8 cellular contexts compared by ENCODE assay signal in the genomic region with DNA sequence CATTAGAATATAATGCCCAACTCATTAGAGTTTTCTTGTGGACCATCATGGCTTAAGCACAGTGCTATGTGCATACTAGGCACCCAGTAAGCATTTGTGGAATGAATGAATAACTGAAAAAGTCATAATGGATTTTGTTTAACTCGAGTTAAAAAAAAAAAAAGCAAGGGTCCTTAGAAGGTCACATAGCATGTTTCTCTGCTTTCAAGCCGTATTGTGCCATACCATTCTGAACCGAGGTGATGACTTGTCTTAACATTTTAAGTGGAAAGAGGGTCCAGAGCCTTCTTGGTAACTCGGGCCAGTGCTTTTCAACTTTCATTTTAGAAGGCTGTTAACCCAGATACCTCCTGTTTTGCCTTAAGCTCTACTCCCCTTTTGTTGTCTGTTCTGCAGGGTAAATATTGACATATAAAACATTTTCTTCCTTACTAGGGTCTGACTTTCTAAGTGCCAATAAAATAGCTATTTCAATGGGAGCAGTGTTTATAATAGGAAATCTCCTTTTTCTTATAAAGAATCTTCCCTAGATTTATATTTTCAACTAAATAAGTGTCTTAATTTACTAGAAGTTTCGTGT. TPM values are rescaled to one million over a fixed set of nuclear protein-coding genes. Genes with fewer than 3 reads are reported as not detected.
DNase-seq lines count a peak whose midpoint lies in the region; TF ChIP-seq lines count a peak whose summit lies in the region.

No MANE protein-coding gene starts in this region.

- no peaks in the 10 kb centered on the region for H3K36me3 ChIP-seq in mammary epithelial cell (ENCODE audit: insufficient read depth, low read length)

- intact Hi-C loops in mammary epithelial cell (cut with micrococcal nuclease) = no loop called here

- H3K4me1 Mint-ChIP-seq in IgD-negative memory B cell = peaks cover 24 to 32% (median 31%) of the 10 kb centered on the region in 3 donors

- dilution Hi-C loops in mammary epithelial cell (cut with HindIII; ENCODE audit: low sequenced_read_pairs) = no loop called here

- DNase-seq in AG04450 (ENCODE audit: low read depth, low spot score) (no peak), mammary epithelial cell (peak; percentile 10), 8988T (no peak), ecto neural progenitor cell (ENCODE audit: low spot score) (no peak), COLO668 (lab: John Stamatoyannopoulos, UW; ENCODE audit: unreplicated experiment) (no peak)
- DNase-seq in stimulated activated CD4-positive, alpha-beta T cell treated with anti-CD3 and anti-CD28 coated beads, Interleukin-2, amount 100 ng/mL, for 48 hours = no peak

- H3K9me3 ChIP-seq in AG04450 (ENCODE audit: control insufficient read depth, insufficient read depth, low read length) (no peaks in the 10 kb centered on the region), mammary epithelial cell (replicated peaks; ENCODE audit: insufficient read depth, low read length) (no peaks in the 10 kb centered on the region), mononuclear cell (ENCODE audit: low read depth, low read length) (no peaks in the 10 kb centered on the region)

- no peaks in the 10 kb centered on the region for H3K36me3 Mint-ChIP-seq in IgD-negative memory B cell

- in situ Hi-C loops in mammary epithelial cell (cut with MboI; ENCODE audit: low sequenced_read_pairs in 2 of 2) = no loop called here

- H3K9me3 Mint-ChIP-seq in IgD-negative memory B cell = no peaks in the 10 kb centered on the region

- H3K4me3 ChIP-seq in AG04450 (ENCODE audit: low read depth, low read length) = peak overlapping the region; percentile 94
- H3K4me3 ChIP-seq in mammary epithelial cell (replicated peaks in 1 of 3; ENCODE audit: insufficient read depth in 1 of 3, low read depth in 2 of 3, low read length in 3 of 3) = peak overlapping the region; percentile 72 to 90 (median 74)
- peak overlapping the region; percentile 70 for H3K4me3 ChIP-seq in mononuclear cell (ENCODE audit: low read length)

- H3K4me1 ChIP-seq in mammary epithelial cell (ENCODE audit: insufficient read depth, low read length) (peaks cover 8% of the 10 kb centered on the region), mononuclear cell (ENCODE audit: insufficient read depth, low read length) (peaks cover 28% of the 10 kb centered on the region)

- no TSS peak for BruUV-seq in mammary epithelial cell (replicated peaks; lab: Mats Ljungman, UMichigan)

- H3K27me3 Mint-ChIP-seq in IgD-negative memory B cell = no peaks in the 10 kb centered on the region

- 8% methylated on average over 5 of the region's 5 CpGs for whole genome bisulfite sequencing in mammary epithelial cell (ENCODE audit: low coverage, missing lambda C conversion rate)

- H3K9ac ChIP-seq in mammary epithelial cell (ENCODE audit: insufficient read depth, low read length) = peak overlapping the region; percentile 81

- H4K20me1 ChIP-seq in mammary epithelial cell (ENCODE audit: insufficient read depth, low read length) = no peaks in the 10 kb centered on the region

- peak overlapping the region; percentile 96 to 100 (median 96) for H3K4me3 Mint-ChIP-seq in IgD-negative memory B cell

- H3K4me2 ChIP-seq in mammary epithelial cell (ENCODE audit: insufficient read depth, low read depth, low read length) = peak overlapping the region; percentile 80

- H3K79me2 ChIP-seq in mammary epithelial cell (ENCODE audit: insufficient read depth, low read length) = peaks cover 82% of the 10 kb centered on the region

- H3K27ac ChIP-seq in AG04450 (ENCODE audit: low read depth, low read length) (peak overlapping the region; percentile 63), mammary epithelial cell (ENCODE audit: insufficient read depth, low read depth, low read length) (peak overlapping the region; percentile 85)

- CTCF ChIA-PET in AG04450 (lab: Charles Lee) = interaction anchor here (0.6 to 1.3 kb wide), 5 partner anchors 10 to 231 kb away, joined by 3 to 4 read pairs (median 3); no protein-coding TSS in a partner anchor
- CTCF ChIA-PET in mammary epithelial cell (lab: Charles Lee; ENCODE audit: low non-redundant PET) = no interaction called here

- H3K27me3 ChIP-seq in AG04450 (ENCODE audit: control insufficient read depth, insufficient read depth, low read length) (no peaks in the 10 kb centered on the region), mammary epithelial cell (ENCODE audit: insufficient read depth, low read length) (no peaks in the 10 kb centered on the region), mononuclear cell (ENCODE audit: insufficient read depth, low read length) (no peaks in the 10 kb centered on the region)

- TF ChIP-seq CTCF in AG04450 (IDR thresholded peaks at IDR 0.05; ENCODE audit: low read depth, low read length) = no peak
- TF ChIP-seq CTCF in mammary epithelial cell (conservative IDR thresholded peaks at IDR 0.05 in 1 of 2, IDR thresholded peaks at IDR 0.05 in 1 of 2; ENCODE audit: extremely low read depth in 1 of 2, insufficient read depth in 1 of 2, low read depth in 1 of 2, low read length in 2 of 2) = no peak

- peak overlapping the region; percentile 90 to 98 (median 97) for H3K27ac Mint-ChIP-seq in IgD-negative memory B cell

- POLR2A ChIA-PET in AG04450 (lab: Yijun Ruan, JAX) = interaction anchor here (0.6 kb wide), 1 partner anchor 62 kb away, joined by 3 read pairs; no protein-coding TSS in a partner anchor

- no peak overlapping the region for H2AFZ ChIP-seq in mammary epithelial cell (ENCODE audit: low read depth, low read length)

RNA-seq across cellular contexts. Expression of gene ADGRF3, which starts 0.8 kb away (rescaled TPM):
- polyA plus RNA-seq in AG04450 (2011; rRNA removed) = 0.02 TPM in 1 of 2 replicates, not detected in the other
- polyA minus RNA-seq in AG04450 (2011; rRNA and poly(A)+ RNA removed) = not detected in 2 replicates
- polyA plus RNA-seq in IgD-negative memory B cell = 0.38 TPM
- total RNA-seq in mammary epithelial cell = under 1 TPM; 0.17 to 0.45 TPM
- polyA plus RNA-seq in mammary epithelial cell = 0.07 TPM
- not detected for polyA minus RNA-seq in mammary epithelial cell
- 0.31 TPM for total RNA-seq in mononuclear cell

RNA-seq across cellular contexts. Expression of gene SELENOI, which starts 1.4 kb away (rescaled TPM):
- 8.9 and 10.9 TPM in 2 replicates for polyA plus RNA-seq in AG04450 (2011; rRNA removed)
- 33.1 and 45.9 TPM in 2 replicates for polyA minus RNA-seq in AG04450 (2011; rRNA and poly(A)+ RNA removed)
- 2.6 TPM for polyA plus RNA-seq in IgD-negative memory B cell
- total RNA-seq in mammary epithelial cell = 10 to 100 TPM; 42.7 to 64.1 TPM
- polyA plus RNA-seq in mammary epithelial cell = 16.8 TPM
- 96.3 TPM for polyA minus RNA-seq in mammary epithelial cell
- 27.3 TPM for total RNA-seq in mononuclear cell

RNA-seq across cellular contexts. Expression of gene DRC1, which starts 54.3 kb away (rescaled TPM):
- polyA plus RNA-seq in AG04450 (2011; rRNA removed) (0.16 TPM in 1 of 2 replicates, not detected in the other), IgD-negative memory B cell (not detected), mammary epithelial cell (not detected)
- polyA minus RNA-seq in AG04450 (2011; rRNA and poly(A)+ RNA removed) = not detected in 2 replicates
- total RNA-seq in mammary epithelial cell (under 1 TPM; 0.33 to 0.38 TPM), mononuclear cell (not detected)
- not detected for polyA minus RNA-seq in mammary epithelial cell
